8 cellular contexts compared by ENCODE assay signal in the genomic region with DNA sequence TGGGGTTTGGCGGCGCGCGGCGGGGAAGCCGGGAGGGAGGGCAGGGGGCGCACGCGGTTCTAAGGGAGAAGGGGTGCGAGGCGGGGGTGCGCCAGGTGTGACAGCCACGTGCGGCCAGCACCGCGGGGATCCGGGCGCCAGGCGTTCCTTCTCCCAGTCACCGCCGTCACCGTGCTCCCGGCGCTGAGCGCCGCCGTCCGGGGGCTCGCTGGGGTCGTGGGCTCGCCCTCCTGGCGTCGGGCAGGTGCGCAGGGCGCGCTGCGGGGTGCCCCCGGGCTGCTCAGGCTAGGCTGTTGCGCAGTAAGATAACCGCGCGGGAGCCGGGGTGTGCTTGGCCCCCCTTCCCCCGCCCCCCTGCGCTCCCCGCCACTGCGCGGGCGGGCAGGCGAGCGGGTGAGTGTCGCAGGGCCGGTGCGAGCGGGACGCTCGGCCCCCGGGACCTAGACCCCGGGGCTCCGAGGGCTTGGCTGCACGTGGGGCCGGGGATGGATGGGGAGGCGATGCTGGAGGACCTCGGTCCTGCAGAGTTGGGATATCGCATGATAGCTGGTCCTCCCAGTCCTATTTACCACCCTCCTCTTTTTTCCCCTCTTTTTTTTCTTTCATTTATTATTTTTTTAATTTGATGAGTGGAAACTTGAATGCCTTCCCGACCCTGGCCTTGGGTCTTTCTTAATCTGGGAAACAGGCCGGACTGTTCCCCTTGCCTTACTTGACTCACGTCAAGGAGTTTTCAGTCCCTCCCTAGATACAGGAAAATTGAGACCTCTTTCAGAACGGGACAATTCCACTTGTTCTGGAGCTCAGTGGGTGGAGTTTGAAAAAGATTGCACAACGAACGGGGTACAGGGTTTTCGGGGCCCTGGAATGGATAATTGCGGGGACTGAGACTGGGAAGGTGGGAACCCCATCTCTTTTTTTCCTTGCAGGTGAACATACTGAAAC. TPM values are rescaled to one million over a fixed set of nuclear protein-coding genes. Genes with fewer than 3 reads are reported as not detected.
DNase-seq lines count a peak whose midpoint lies in the region; ATAC-seq, FAIRE-seq and TF ChIP-seq lines count a peak whose summit lies in the region.

No MANE protein-coding gene starts in this region.

- TF ChIP-seq RAD21 in K562 (CRISPR knock-in tag; conservative IDR thresholded peaks at IDR 0.05 in 1 of 2, IDR thresholded peaks at IDR 0.05 in 1 of 2), result no peak

- peak overlapping the region; percentile 80 for H3K4me3 ChIP-seq in K562

- DNase-seq in GM12891 (ENCODE audit: insufficient read length, low spot score), result peak; percentile 18
- peak; percentile 30 for DNase-seq in T-helper 2 cell treated with Interferon-gamma antibody and Interleukin-4, amounts not matched to agents 5 μg/mL and 100 μg/mL, for 36 hours (ENCODE audit: low spot score)
- DNase-seq in K562 (ENCODE audit: extremely low read depth in 1 of 4, low spot score in 3 of 4), result peak; percentile 55 to 64 (median 61)
- DNase-seq in iPS-NIHi11 (ENCODE audit: low spot score), result peak; percentile 28
- peak; percentile 51 for DNase-seq in stimulated activated CD4-positive, alpha-beta T cell treated with anti-CD3 and anti-CD28 coated beads, Interleukin-15, amount 100 ng/mL, for 24 hours
- no peak for DNase-seq in cerebellar nuclear complex (lab: John Stamatoyannopoulos, UW)
- DNase-seq in NCI-H128 (lab: John Stamatoyannopoulos, UW; ENCODE audit: unreplicated experiment), result no peak

- H3K4me1 ChIP-seq in K562 (replicated peaks in 1 of 2; ENCODE audit: control insufficient read depth in 2 of 2, insufficient read depth in 2 of 2, low read length in 2 of 2), result peaks cover 7 to 10% of the 10 kb centered on the region in 2 experiments; a peak in 3 of 5 replicates

- H3K4me1 Mint-ChIP-seq in T-helper 2 cell treated with Interferon-gamma antibody and Interleukin-4, amounts not matched to agents 5 μg/mL and 100 μg/mL, for 36 hours (ENCODE audit: low read depth), result peaks cover 12% of the 10 kb centered on the region

- TF ChIP-seq EP300 in K562 (IDR thresholded peaks at IDR 0.05; ENCODE audit: low read length), result no peak

- H3K9me3 Mint-ChIP-seq in T-helper 2 cell treated with Interferon-gamma antibody and Interleukin-4, amounts not matched to agents 5 μg/mL and 100 μg/mL, for 36 hours, result no peaks in the 10 kb centered on the region

- peak overlapping the region; percentile 94 for H3K4me3 Mint-ChIP-seq in T-helper 2 cell treated with Interferon-gamma antibody and Interleukin-4, amounts not matched to agents 5 μg/mL and 100 μg/mL, for 36 hours

- 0% methylated on average over 14 of the region's 73 CpGs for WGBS in K562 (ENCODE audit: insufficient coverage, low coverage, missing lambda C conversion rate)

- H3K27ac ChIP-seq in K562 (ENCODE audit: extremely low read depth, low read depth, low read length), result peak overlapping the region; percentile 90

- H3K36me3 ChIP-seq in K562 (ENCODE audit: control insufficient read depth, insufficient read depth, low read length), result peaks cover 37% of the 10 kb centered on the region

- FAIRE-seq in GM12891 (lab: Jason Lieb, UNC), result peak; percentile 31
- FAIRE-seq in K562 (lab: Jason Lieb, UNC), result no peak

- peak; percentile 17 for ATAC-seq in HG02970 (IDR thresholded peaks at IDR 0.05; ENCODE audit: low FRiP score, unreplicated experiment)
- peak; percentile 72 for ATAC-seq in K562

- CTCF ChIA-PET in K562 (lab: Yijun Ruan, JAX; ENCODE audit: low intra/inter-chr PET ratio), result no interaction called here

- TF ChIP-seq POLR2A in GM12891 (IDR thresholded peaks at IDR 0.05; ENCODE audit: low read depth, low read length), result no peak
- TF ChIP-seq POLR2A in K562 (conservative IDR thresholded peaks at IDR 0.05), result no peak

- no TSS peak for BruUV-seq in K562 (replicated peaks; lab: Mats Ljungman, UMichigan)

- H3K27me3 ChIP-seq in K562 (ENCODE audit: control insufficient read depth in 2 of 2, insufficient read depth in 2 of 2, low read length in 2 of 2), result no peaks in the 10 kb centered on the region

- H3K27me3 Mint-ChIP-seq in T-helper 2 cell treated with Interferon-gamma antibody and Interleukin-4, amounts not matched to agents 5 μg/mL and 100 μg/mL, for 36 hours (ENCODE audit: low read depth), result no peaks in the 10 kb centered on the region

- no peak for TF ChIP-seq CTCF in K562 (IDR thresholded peaks at IDR 0.05 in 2 of 3, conservative IDR thresholded peaks at IDR 0.05 in 1 of 3; ENCODE audit: insufficient read depth in 2 of 3, low read depth in 1 of 3, low read length in 3 of 3)

- peak overlapping the region; percentile 67 to 89 for H3K9ac ChIP-seq in K562 (ENCODE audit: insufficient read depth in 1 of 2, low read depth in 2 of 2, low read length in 2 of 2)

- in situ Hi-C loops in K562 (cut with MboI), result no loop called here

- POLR2A ChIA-PET in K562 (lab: Yijun Ruan, JAX), result interaction anchor here (0.6 to 2.8 kb wide), 5 partner anchors 11 to 1344 kb away, joined by 4 to 12 read pairs (median 4); no protein-coding TSS in a partner anchor

- peak overlapping the region; percentile 40; the same call in 1 of the 2 replicates for H2AFZ ChIP-seq in K562 (ENCODE audit: low read depth, low read length)

- H4K20me1 ChIP-seq in K562 (replicated peaks; ENCODE audit: control insufficient read depth, insufficient read depth, low read length), result no peaks in the 10 kb centered on the region

- H3K27ac Mint-ChIP-seq in T-helper 2 cell treated with Interferon-gamma antibody and Interleukin-4, amounts not matched to agents 5 μg/mL and 100 μg/mL, for 36 hours, result peak overlapping the region; percentile 90

- intact Hi-C loops in K562 (cut with micrococcal nuclease), result loop anchor here (2.0 kb wide), 1 partner anchor 68 kb away; a partner anchor contains a TSS

- H3K4me2 ChIP-seq in K562 (ENCODE audit: insufficient read depth, low read length), result peak overlapping the region; percentile 87

- peaks cover 56% of the 10 kb centered on the region for H3K79me2 ChIP-seq in K562 (ENCODE audit: control insufficient read depth, insufficient read depth, low read length)

- H3K36me3 Mint-ChIP-seq in T-helper 2 cell treated with Interferon-gamma antibody and Interleukin-4, amounts not matched to agents 5 μg/mL and 100 μg/mL, for 36 hours (ENCODE audit: low read depth), result peaks cover 3% of the 10 kb centered on the region

- H3K9me1 ChIP-seq in K562 (ENCODE audit: control insufficient read depth, insufficient read depth, low read length), result no peaks in the 10 kb centered on the region

- no peaks in the 10 kb centered on the region for H3K9me3 ChIP-seq in K562 (replicated peaks; ENCODE audit: control insufficient read depth, insufficient read depth, low read depth, low read length)

TF ChIP-seq in GM12891, 5 proteins besides CTCF, POLR2A, EP300 and RAD21:
- TF ChIP-seq PAX5 (IDR thresholded peaks at IDR 0.05; ENCODE audit: insufficient read depth, low read length, severe bottlenecking) (no peak), TAF1 (IDR thresholded peaks at IDR 0.05; ENCODE audit: low read depth, low read length) (no peak), SPI1 (IDR thresholded peaks at IDR 0.05; ENCODE audit: low read depth, low read length) (no peak), POU2F2 (IDR thresholded peaks at IDR 0.05; ENCODE audit: low read depth, low read length) (no peak), POLR2AphosphoS5 (IDR thresholded peaks at IDR 0.05; ENCODE audit: low read depth, low read length) (no peak)
TF ChIP-seq in GM12891: peak in this region for 0.

TF ChIP-seq in K562, 482 proteins besides CTCF, POLR2A, EP300 and RAD21 (continues in another document):
- TF ChIP-seq, protein P1, sequence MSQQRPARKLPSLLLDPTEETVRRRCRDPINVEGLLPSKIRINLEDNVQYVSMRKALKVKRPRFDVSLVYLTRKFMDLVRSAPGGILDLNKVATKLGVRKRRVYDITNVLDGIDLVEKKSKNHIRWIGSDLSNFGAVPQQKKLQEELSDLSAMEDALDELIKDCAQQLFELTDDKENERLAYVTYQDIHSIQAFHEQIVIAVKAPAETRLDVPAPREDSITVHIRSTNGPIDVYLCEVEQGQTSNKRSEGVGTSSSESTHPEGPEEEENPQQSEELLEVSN (IDR thresholded peaks at IDR 0.05; ENCODE audit: borderline replicate concordance in 1 of 2, extremely low read depth in 1 of 2, insufficient read depth in 1 of 2, insufficient read length in 1 of 2, low read depth in 1 of 2, low read length in 1 of 2, poor library complexity in 1 of 2, severe bottlenecking in 1 of 2), result peak in 1 of 2 experiments; percentile 56
- TF ChIP-seq MYC (IDR thresholded peaks at IDR 0.05; ENCODE audit: low read depth, low read length) (0 out of 2 replicates have a peak, but pooled peaks have one; percentile 7), MYC (CRISPR knock-in tag; IDR thresholded peaks at IDR 0.05; ENCODE audit: borderline replicate concordance, low read depth) (no peak), PCBP1 (IDR thresholded peaks at IDR 0.05; ENCODE audit: low read depth, low read length, poor library complexity, severe bottlenecking) (no peak)

RNA-seq across cellular contexts. Expression of a gene that starts 0.8 kb away (rescaled TPM):
- 9.8 TPM for polyA plus RNA-seq in GM12891 (2012; ENCODE audit: low read depth, missing spikeins)
- total RNA-seq in K562 (2011; cell fraction: chromatin; rRNA removed; ENCODE audit: low replicate concordance), result 10.2 and 35.1 TPM in 2 replicates
- total RNA-seq in K562 (2011; cell fraction: nucleolus; rRNA removed), result 6.0 and 10.1 TPM in 2 replicates
- 18.3 and 28.6 TPM in 2 replicates for total RNA-seq in K562 (2011; cell fraction: nucleoplasm; rRNA removed)
- total RNA-seq in K562 (2014; rRNA removed) (23.7 and 23.8 TPM in 2 replicates), K562 (2014; rRNA removed; fragmentation: Illumina TruSeq; extraction: Trizol) (35.8 and 38.9 TPM in 2 replicates), K562 (2015; rRNA removed; fragmentation: Illumina TruSeq; extraction: Trizol) (30.5 and 32.1 TPM in 2 replicates), K562 (2021) (27.1 and 27.9 TPM in 2 replicates)
- polyA plus RNA-seq in K562 (2011; rRNA removed) (27.3 and 41.4 TPM in 2 replicates), K562 (2014; fragmentation: Illumina TruSeq; extraction: Trizol) (36.6 and 47.0 TPM in 2 replicates), K562 (2014; fragmentation: Nextera tagmentation; extraction: Ambion mirVana) (10 to 100 TPM; 13.1 to 21.4 TPM), K562 (2014; rRNA removed) (31.6 TPM in 2 replicates)
- 10.5 and 17.0 TPM in 2 replicates for polyA plus RNA-seq in K562 (2011; cell fraction: cytosol; rRNA removed)
- 27.6 and 31.8 TPM in 2 replicates for polyA plus RNA-seq in K562 (2011; cell fraction: nucleus; rRNA removed)
- 17.5 and 21.7 TPM in 2 replicates for polyA plus RNA-seq in K562 (2012)
- polyA minus RNA-seq in K562 (2011; rRNA and poly(A)+ RNA removed), result 21.9 and 27.9 TPM in 2 replicates
- polyA minus RNA-seq in K562 (2011; cell fraction: cytosol; rRNA and poly(A)+ RNA removed), result 7.4 and 12.7 TPM in 2 replicates
- 7.1 and 10.2 TPM in 2 replicates for polyA minus RNA-seq in K562 (2011; cell fraction: nucleus; rRNA and poly(A)+ RNA removed)

Comparison
In these comparisons a context has a peak if more than half of its experiments do, and no peak if none do; other contexts are left out.
1. DNase-seq: peak in GM12891 (single experiment), T-helper 2 cell treated with Interferon-gamma antibody and Interleukin-4, amounts not matched to agents 5 μg/mL and 100 μg/mL, for 36 hours (single experiment), K562 (4 of 4), iPS-NIHi11 (single experiment) and stimulated activated CD4-positive, alpha-beta T cell treated with anti-CD3 and anti-CD28 coated beads, Interleukin-15, amount 100 ng/mL, for 24 hours (single experiment); none in cerebellar nuclear complex (0 of 2) and NCI-H128 (single experiment).